ENCODE assay signal across 10 cellular contexts in the genomic region with DNA sequence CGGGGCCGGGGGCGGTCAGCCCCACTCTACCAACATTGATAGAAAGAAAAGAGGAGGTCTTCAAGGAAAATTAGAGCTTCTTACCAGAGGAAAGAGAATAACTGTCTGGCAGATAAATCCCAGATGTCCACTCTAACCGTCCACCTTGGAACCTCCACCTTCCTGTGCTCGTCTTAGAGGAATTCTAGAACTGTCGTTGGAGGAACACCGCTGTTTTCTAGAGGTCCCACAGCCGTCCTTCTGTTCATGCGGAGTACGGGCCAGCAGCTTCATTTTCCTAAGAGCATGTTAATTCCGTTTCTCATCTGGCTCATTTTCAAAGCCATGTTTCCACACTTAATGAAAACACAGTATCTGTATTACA.
DNase-seq lines count a peak whose midpoint lies in the region; ATAC-seq and TF ChIP-seq lines count a peak whose summit lies in the region.
"Had no signal": no experiment of that assay in that cellular context is flagged by ENCODE, and none has a peak within 500 bp of the region (broad histone marks: within the 10 kb centered on the region; RNA-seq: fewer than 3 reads in every experiment).

No MANE protein-coding gene starts in this region.

- peak overlapping the region; percentile 53 for H3K4me3 ChIP-seq in AG04449 (ENCODE audit: low read depth, low read length)
- peak overlapping the region; percentile 62 for H3K4me3 ChIP-seq in fibroblast of villous mesenchyme (ENCODE audit: low read depth, low read length)
- peak overlapping the region; percentile 34 for H3K4me3 ChIP-seq in ovary

- H3K27ac ChIP-seq in ovary = no peak overlapping the region
- H3K27ac ChIP-seq: BLaER1 treated with 17β-estradiol and CSF1 and Interleukin-3, amounts not matched to agents 10 nM and 100 nM had no signal

- POLR2A ChIA-PET in AG04449 (lab: Yijun Ruan, JAX) = no interaction called here

- TF ChIP-seq EP300 in ovary (IDR thresholded peaks at IDR 0.05) = no peak

- no peak for TF ChIP-seq CTCF in AG04449 (IDR thresholded peaks at IDR 0.05; ENCODE audit: insufficient read depth, low read length, missing control alignments)
- TF ChIP-seq CTCF in fibroblast of villous mesenchyme (IDR thresholded peaks at IDR 0.05; ENCODE audit: insufficient read depth, low read depth, low read length) = no peak
- TF ChIP-seq CTCF in ovary (IDR thresholded peaks at IDR 0.05) = no peak

- no peaks in the 10 kb centered on the region for H3K36me3 ChIP-seq in ovary
- H3K36me3 ChIP-seq: BLaER1 treated with 17β-estradiol and CSF1 and Interleukin-3, amounts not matched to agents 10 nM and 100 nM had no signal

- ATAC-seq in HG02938 (IDR thresholded peaks at IDR 0.05; ENCODE audit: unreplicated experiment) (no peak), GM18873 (IDR thresholded peaks at IDR 0.05; ENCODE audit: low FRiP score, unreplicated experiment) (no peak)
- ATAC-seq: activated CD8-positive, alpha-beta memory T cell treated with anti-CD3 and anti-CD28 coated beads, Interleukin-2, amount 10 ng/mL, durations not matched to agents 7 days and 5 days had no signal

- DNase-seq in AG04449 (ENCODE audit: low read depth, low spot score) (no peak), NCI-H748 treated with DMSO at 0.1 percent for 48 hours (lab: John Stamatoyannopoulos, UW) (peak; percentile 46), fibroblast of villous mesenchyme (ENCODE audit: low read depth) (no peak), ovary (no peak), COR-L47 (lab: John Stamatoyannopoulos, UW) (no peak)
- no peak for DNase-seq in stimulated activated CD4-positive, alpha-beta T cell treated with anti-CD3 and anti-CD28 coated beads, Interleukin-12 subunit alpha, Interleukin-12 subunit beta, amount 100 ng/mL, for 4 hours
- DNase-seq: activated CD8-positive, alpha-beta memory T cell treated with anti-CD3 and anti-CD28 coated beads, Interleukin-2, amount 10 ng/mL, durations not matched to agents 7 days and 5 days had no signal

- H3K4me1 ChIP-seq in ovary (ENCODE audit: insufficient read depth) = peaks cover 3% of the 10 kb centered on the region

- WGBS in ovary, 3 donors = 4 to 40% (median 7%) methylated on average over 11 of the region's 11 CpGs

- no peak for TF ChIP-seq POLR2A in ovary (IDR thresholded peaks at IDR 0.05)

- intact Hi-C loops in ovary (cut with DNase I) = no loop called here

- H3K9me3 ChIP-seq in ovary = no peaks in the 10 kb centered on the region
- H3K9me3 ChIP-seq: BLaER1 treated with 17β-estradiol and CSF1 and Interleukin-3, amounts not matched to agents 10 nM and 100 nM had no signal

- CTCF ChIA-PET in AG04449 (lab: Yijun Ruan, JAX) = interaction anchor here (1.1 kb wide), 1 partner anchor 11 kb away, joined by 3 read pairs; no protein-coding TSS in a partner anchor

- no peaks in the 10 kb centered on the region for H3K27me3 ChIP-seq in ovary
- H3K27me3 ChIP-seq: BLaER1 treated with 17β-estradiol and CSF1 and Interleukin-3, amounts not matched to agents 10 nM and 100 nM had no signal
